Comparison of ENCODE assay signal across 1 cellular context in genomic region chr2:130913891-130914290, GRCh38.
TF ChIP-seq lines count a peak whose summit lies in the region.

No MANE protein-coding gene starts in this region.

TF ChIP-seq in GM23338, 12 proteins besides CTCF, POLR2A, EP300 and RAD21 (continued from another document):
- no peak for TF ChIP-seq REST (IDR thresholded peaks at IDR 0.05; ENCODE audit: unreplicated experiment)
- TF ChIP-seq POLR2AphosphoS5 (IDR thresholded peaks at IDR 0.05; ENCODE audit: low read depth) = no peak
- TF ChIP-seq ZNF331 (CRISPR knock-in tag; IDR thresholded peaks at IDR 0.05; ENCODE audit: low read depth) = no peak
- TF ChIP-seq CREB1 (CRISPR knock-in tag; IDR thresholded peaks at IDR 0.05; ENCODE audit: low read depth) = no peak
- no peak for TF ChIP-seq NANOG (IDR thresholded peaks at IDR 0.05; ENCODE audit: borderline replicate concordance)
- TF ChIP-seq ZNF114 (CRISPR knock-in tag; IDR thresholded peaks at IDR 0.05) = no peak
